1 cellular context compared by ENCODE assay signal in the genomic region with DNA sequence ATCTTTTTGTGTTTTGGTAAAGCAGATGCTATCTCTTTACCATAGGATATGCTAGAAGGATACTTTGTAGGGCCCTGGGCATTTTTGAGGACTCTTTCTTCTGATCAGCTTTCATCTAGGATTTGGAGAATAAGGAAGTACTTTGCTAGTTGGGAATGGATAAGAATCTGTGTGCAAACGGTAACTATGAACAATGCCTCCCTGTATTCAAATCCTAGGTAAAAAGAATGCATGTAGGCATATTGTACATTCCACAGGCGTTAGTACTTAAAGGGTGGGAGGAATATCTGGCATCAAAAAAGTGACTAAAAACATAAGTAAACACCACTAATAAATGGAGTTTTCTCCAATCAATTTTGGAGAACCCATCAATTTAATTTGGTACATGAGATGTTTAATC.
TF ChIP-seq lines count a peak whose summit lies in the region.

No MANE protein-coding gene starts in this region.

TF ChIP-seq in IMR-90, 13 proteins besides CTCF, POLR2A, EP300 and RAD21:
- TF ChIP-seq RCOR1 (IDR thresholded peaks at IDR 0.05; ENCODE audit: insufficient replicate concordance, low read length) (no peak), BHLHE40 (IDR thresholded peaks at IDR 0.05; ENCODE audit: low read depth, low read length) (no peak), MAFK (IDR thresholded peaks at IDR 0.05; ENCODE audit: low read depth, low read length) (no peak), FOS (IDR thresholded peaks at IDR 0.05; ENCODE audit: low read depth, low read length) (no peak), SMC3 (IDR thresholded peaks at IDR 0.05; ENCODE audit: low read depth, low read length) (no peak), CEBPB (IDR thresholded peaks at IDR 0.05; ENCODE audit: low read depth, low read length) (no peak), MAZ (IDR thresholded peaks at IDR 0.05; ENCODE audit: borderline replicate concordance, low read depth, low read length) (no peak), MXI1 (IDR thresholded peaks at IDR 0.05; ENCODE audit: borderline replicate concordance, low read depth, low read length) (no peak), NFE2L2 (IDR thresholded peaks at IDR 0.05; ENCODE audit: low read depth, low read length) (no peak), RFX5 (IDR thresholded peaks at IDR 0.05; ENCODE audit: low read depth, low read length) (no peak), CHD1 (IDR thresholded peaks at IDR 0.05; ENCODE audit: low read depth, low read length) (no peak)
- TF ChIP-seq, protein P1, sequence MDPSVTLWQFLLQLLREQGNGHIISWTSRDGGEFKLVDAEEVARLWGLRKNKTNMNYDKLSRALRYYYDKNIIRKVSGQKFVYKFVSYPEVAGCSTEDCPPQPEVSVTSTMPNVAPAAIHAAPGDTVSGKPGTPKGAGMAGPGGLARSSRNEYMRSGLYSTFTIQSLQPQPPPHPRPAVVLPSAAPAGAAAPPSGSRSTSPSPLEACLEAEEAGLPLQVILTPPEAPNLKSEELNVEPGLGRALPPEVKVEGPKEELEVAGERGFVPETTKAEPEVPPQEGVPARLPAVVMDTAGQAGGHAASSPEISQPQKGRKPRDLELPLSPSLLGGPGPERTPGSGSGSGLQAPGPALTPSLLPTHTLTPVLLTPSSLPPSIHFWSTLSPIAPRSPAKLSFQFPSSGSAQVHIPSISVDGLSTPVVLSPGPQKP (IDR thresholded peaks at IDR 0.05; ENCODE audit: borderline replicate concordance, low read depth, low read length): no peak
- TF ChIP-seq, protein P2, sequence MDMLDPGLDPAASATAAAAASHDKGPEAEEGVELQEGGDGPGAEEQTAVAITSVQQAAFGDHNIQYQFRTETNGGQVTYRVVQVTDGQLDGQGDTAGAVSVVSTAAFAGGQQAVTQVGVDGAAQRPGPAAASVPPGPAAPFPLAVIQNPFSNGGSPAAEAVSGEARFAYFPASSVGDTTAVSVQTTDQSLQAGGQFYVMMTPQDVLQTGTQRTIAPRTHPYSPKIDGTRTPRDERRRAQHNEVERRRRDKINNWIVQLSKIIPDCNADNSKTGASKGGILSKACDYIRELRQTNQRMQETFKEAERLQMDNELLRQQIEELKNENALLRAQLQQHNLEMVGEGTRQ (IDR thresholded peaks at IDR 0.05; ENCODE audit: low read depth, low read length): no peak
